In genomic region chr5:8097146-8097545, GRCh38 we compare ENCODE assay signal across 24 cellular contexts.
"Had no signal": no experiment of that assay in that cellular context is flagged by ENCODE, and none has a peak within 500 bp of the region (broad histone marks: within the 10 kb centered on the region; RNA-seq: fewer than 3 reads in every experiment).

No MANE protein-coding gene starts in this region.

- ATAC-seq: effector memory CD8-positive, alpha-beta T cell; esophagus mucosa; gastrocnemius medialis; left cardiac atrium; left lung; left ventricle myocardium superior; lower lobe of right lung; mucosa of descending colon had no signal

- H3K9me3 Mint-ChIP-seq: endodermal cell had no signal

- H3K27ac Mint-ChIP-seq: dendritic cell treated with granulocyte-macrophage colony-stimulating factor and Interleukin-4, amounts not matched to agents 40 ng/mL and 50 ng/mL, for 4 days; effector memory CD8-positive, alpha-beta T cell; endodermal cell; mesothelial cell of epicardium; naive B cell had no signal

- H3K4me1 Mint-ChIP-seq: naive B cell had no signal

- H3K4me3 Mint-ChIP-seq: dendritic cell treated with granulocyte-macrophage colony-stimulating factor and Interleukin-4, amounts not matched to agents 40 ng/mL and 50 ng/mL, for 4 days; effector memory CD8-positive, alpha-beta T cell; endodermal cell; mesothelial cell of epicardium; naive B cell had no signal

- H3K27me3 Mint-ChIP-seq: dendritic cell treated with granulocyte-macrophage colony-stimulating factor and Interleukin-4, amounts not matched to agents 40 ng/mL and 50 ng/mL, for 4 days; effector memory CD8-positive, alpha-beta T cell; naive B cell had no signal

- H3K36me3 Mint-ChIP-seq: mesothelial cell of epicardium, naive B cell had no signal

- DNase-seq: colonic mucosa; cortex of kidney; effector CD8-positive, alpha-beta T cell; effector memory CD8-positive, alpha-beta T cell; endodermal cell; erythroblast; esophagus squamous epithelium; foreskin fibroblast; foreskin melanocyte; gastrocnemius medialis; glutamatergic neuron; head of caudate nucleus; heart right ventricle; hippocampal formation; left cardiac atrium; left lung; left ventricle myocardium superior; lower lobe of right lung; mesenchymal stem cell; mucosa of descending colon; naive B cell had no signal
